ENCODE assay signal across 23 cellular contexts in the genomic region with DNA sequence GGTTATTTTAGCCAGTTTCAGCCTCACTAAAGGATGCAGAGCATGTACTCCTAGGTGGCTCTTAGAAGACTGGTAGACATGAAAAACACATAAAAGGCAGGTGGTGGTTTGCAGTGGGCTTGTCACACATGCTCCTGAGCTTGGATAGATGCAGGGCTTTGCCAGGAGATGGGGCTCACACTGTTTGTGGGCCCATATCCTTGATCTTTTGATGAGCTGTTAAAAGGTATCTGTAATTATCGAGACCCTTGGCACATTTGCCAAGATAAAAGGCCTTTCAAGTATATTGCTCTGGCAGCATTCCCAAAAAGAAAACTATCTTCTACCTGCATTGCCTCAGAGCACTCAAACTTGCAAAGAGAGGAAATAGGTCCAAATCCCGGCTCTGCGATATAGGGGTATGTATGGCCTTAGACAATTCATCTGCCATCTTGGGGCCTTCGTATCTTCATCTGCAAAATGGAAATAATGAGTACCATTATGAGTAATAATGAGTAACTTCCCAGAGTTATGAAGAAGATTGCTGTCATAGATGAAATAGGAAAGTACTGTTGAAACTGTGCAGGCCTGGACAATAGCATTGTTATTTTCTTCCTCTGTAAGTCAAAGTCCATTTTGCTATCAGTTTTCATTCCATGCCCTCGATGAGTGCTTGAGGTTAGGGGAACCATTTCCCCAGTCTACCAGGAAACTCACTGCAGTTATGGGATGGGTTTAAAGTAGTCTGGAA.
DNase-seq lines count a peak whose midpoint lies in the region; ATAC-seq and TF ChIP-seq lines count a peak whose summit lies in the region.
"Had no signal": no experiment of that assay in that cellular context is flagged by ENCODE, and none has a peak within 500 bp of the region (broad histone marks: within the 10 kb centered on the region; RNA-seq: fewer than 3 reads in every experiment).

No MANE protein-coding gene starts in this region.

- no peak overlapping the region for H3K27ac Mint-ChIP-seq in WTC11
- no peak overlapping the region for H3K27ac Mint-ChIP-seq in mesothelial cell of epicardium
- H3K27ac Mint-ChIP-seq: activated naive CD4-positive, alpha-beta T cell treated with anti-CD3 and anti-CD28 coated beads for 36 hours; progenitor cell of endocrine pancreas; stimulated activated effector memory CD8-positive, alpha-beta T cell treated with anti-CD3 and anti-CD28 coated beads, Interleukin-12 subunit alpha, Interleukin-12 subunit beta, amount 100 ng/mL, for 72 hours had no signal

- peaks cover 20% of the 10 kb centered on the region for H3K4me1 Mint-ChIP-seq in WTC11
- H3K4me1 Mint-ChIP-seq in mesothelial cell of epicardium: peaks cover 4% of the 10 kb centered on the region
- H3K4me1 Mint-ChIP-seq: stimulated activated effector memory CD8-positive, alpha-beta T cell treated with anti-CD3 and anti-CD28 coated beads, Interleukin-12 subunit alpha, Interleukin-12 subunit beta, amount 100 ng/mL, for 72 hours had no signal

- no peak for TF ChIP-seq CTCF in WTC11 (IDR thresholded peaks at IDR 0.05)
- TF ChIP-seq CTCF in mesothelial cell of epicardium (IDR thresholded peaks at IDR 0.05; ENCODE audit: unreplicated experiment): no peak

- H3K4me3 Mint-ChIP-seq in WTC11 (no peak overlapping the region), mesothelial cell of epicardium (no peak overlapping the region)
- H3K4me3 Mint-ChIP-seq: activated naive CD4-positive, alpha-beta T cell treated with anti-CD3 and anti-CD28 coated beads for 36 hours; activated T-cell treated with anti-CD3 and anti-CD28 coated beads, Interleukin-2, amount 50 U/mL, for 4 hours; stimulated activated effector memory CD8-positive, alpha-beta T cell treated with anti-CD3 and anti-CD28 coated beads, Interleukin-12 subunit alpha, Interleukin-12 subunit beta, amount 100 ng/mL, for 72 hours had no signal

- no peak overlapping the region for H3K27ac ChIP-seq in caudate nucleus (ENCODE audit: low read depth, low read length)
- H3K27ac ChIP-seq: BLaER1 treated with 17β-estradiol and CSF1 and Interleukin-3, amounts not matched to agents 10 nM and 100 nM; KMS-11; testis; vagina had no signal

- intact Hi-C loops in left colon (cut with DNase I, micrococcal nuclease): no loop called here

- CTCF ChIA-PET in WTC11 (lab: Charles Lee): interaction anchor here (0.7 to 2.0 kb wide), 6 partner anchors 21 to 368 kb away, joined by 3 to 8 read pairs (median 5); partner anchors contain the start of gene C3orf49

- H3K9me3 Mint-ChIP-seq in WTC11 (0 out of 2 replicates have a peak, but pooled peaks cover 2% of the 10 kb centered on the region), mesothelial cell of epicardium (no peaks in the 10 kb centered on the region)
- H3K9me3 Mint-ChIP-seq: activated naive CD4-positive, alpha-beta T cell treated with anti-CD3 and anti-CD28 coated beads for 36 hours; activated T-cell treated with anti-CD3 and anti-CD28 coated beads, Interleukin-2, amount 50 U/mL, for 4 hours had no signal

- ATAC-seq in WTC11 (peak; percentile 63), left colon (peak; percentile 93)
- ATAC-seq: activated T-cell treated with anti-CD3 and anti-CD28 coated beads, Interleukin-2, amount 50 U/mL, for 4 hours; HCT116; stimulated activated effector memory CD8-positive, alpha-beta T cell treated with anti-CD3 and anti-CD28 coated beads, Interleukin-12 subunit alpha, Interleukin-12 subunit beta, amount 100 ng/mL, for 72 hours had no signal

- DNase-seq in GM03348 (ENCODE audit: low spot score) (peak; percentile 7), NCI-H1105 treated with DMSO at 0.1 percent for 48 hours (lab: John Stamatoyannopoulos, UW) (peak; percentile 78), WTC11 (ENCODE audit: low spot score) (peak; percentile 13), left colon (peak in 1 of 2 donors; percentile 40), mesothelial cell of epicardium (ENCODE audit: low spot score in 2 of 2, unreplicated experiment in 2 of 2) (no peak), DMS53 (lab: John Stamatoyannopoulos, UW) (no peak), caudate nucleus (lab: John Stamatoyannopoulos, UW) (no peak)
- DNase-seq in activated CD8-positive, alpha-beta memory T cell treated with anti-CD3 and anti-CD28 coated beads, Interleukin-2, amount 50 U/mL, for 4 hours: no peak
- DNase-seq: activated CD4-positive, alpha-beta T cell treated with anti-CD3 and anti-CD28 coated beads for 1 hour; activated naive CD4-positive, alpha-beta T cell treated with anti-CD3 and anti-CD28 coated beads for 36 hours; activated T-cell treated with anti-CD3 and anti-CD28 coated beads, Interleukin-2, amount 50 U/mL, for 4 hours; anterior cingulate cortex; NCI-H1048; NCI-H1930; NCI-H446 treated with DMSO at 0.1 percent for 48 hours; stimulated activated CD4-positive, alpha-beta T cell treated with anti-CD3 and anti-CD28 coated beads, Interleukin-2, amount 100 ng/mL, for 24 hours; testis had no signal

- H3K36me3 Mint-ChIP-seq in WTC11 (no peaks in the 10 kb centered on the region; the same call in 1 of the 2 replicates), mesothelial cell of epicardium (no peaks in the 10 kb centered on the region)
- H3K36me3 Mint-ChIP-seq: stimulated activated effector memory CD8-positive, alpha-beta T cell treated with anti-CD3 and anti-CD28 coated beads, Interleukin-12 subunit alpha, Interleukin-12 subunit beta, amount 100 ng/mL, for 72 hours had no signal

- no peaks in the 10 kb centered on the region for H3K27me3 Mint-ChIP-seq in WTC11 (ENCODE audit: low read depth)
- peaks cover 47% of the 10 kb centered on the region for H3K27me3 Mint-ChIP-seq in mesothelial cell of epicardium (ENCODE audit: low read depth)
- H3K27me3 Mint-ChIP-seq: progenitor cell of endocrine pancreas had no signal

- POLR2A ChIA-PET in WTC11 (lab: Charles Lee): no interaction called here

TF ChIP-seq in WTC11, 78 proteins besides CTCF, POLR2A, EP300 and RAD21 (continues in another document):
- TF ChIP-seq, protein P1, sequence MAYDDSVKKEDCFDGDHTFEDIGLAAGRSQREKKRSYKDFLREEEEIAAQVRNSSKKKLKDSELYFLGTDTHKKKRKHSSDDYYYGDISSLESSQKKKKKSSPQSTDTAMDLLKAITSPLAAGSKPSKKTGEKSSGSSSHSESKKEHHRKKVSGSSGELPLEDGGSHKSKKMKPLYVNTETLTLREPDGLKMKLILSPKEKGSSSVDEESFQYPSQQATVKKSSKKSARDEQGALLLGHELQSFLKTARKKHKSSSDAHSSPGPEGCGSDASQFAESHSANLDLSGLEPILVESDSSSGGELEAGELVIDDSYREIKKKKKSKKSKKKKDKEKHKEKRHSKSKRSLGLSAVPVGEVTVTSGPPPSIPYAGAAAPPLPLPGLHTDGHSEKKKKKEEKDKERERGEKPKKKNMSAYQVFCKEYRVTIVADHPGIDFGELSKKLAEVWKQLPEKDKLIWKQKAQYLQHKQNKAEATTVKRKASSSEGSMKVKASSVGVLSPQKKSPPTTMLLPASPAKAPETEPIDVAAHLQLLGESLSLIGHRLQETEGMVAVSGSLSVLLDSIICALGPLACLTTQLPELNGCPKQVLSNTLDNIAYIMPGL (CRISPR knock-in tag; IDR thresholded peaks at IDR 0.05): no peak
- TF ChIP-seq JAZF1 (CRISPR knock-in tag; IDR thresholded peaks at IDR 0.05) (no peak), ZNF138 (CRISPR knock-in tag; conservative IDR thresholded peaks at IDR 0.05) (no peak), HMGA2 (CRISPR knock-in tag; IDR thresholded peaks at IDR 0.05) (no peak), ETV6 (CRISPR knock-in tag; IDR thresholded peaks at IDR 0.05) (no peak)
- TF ChIP-seq, protein P2, sequence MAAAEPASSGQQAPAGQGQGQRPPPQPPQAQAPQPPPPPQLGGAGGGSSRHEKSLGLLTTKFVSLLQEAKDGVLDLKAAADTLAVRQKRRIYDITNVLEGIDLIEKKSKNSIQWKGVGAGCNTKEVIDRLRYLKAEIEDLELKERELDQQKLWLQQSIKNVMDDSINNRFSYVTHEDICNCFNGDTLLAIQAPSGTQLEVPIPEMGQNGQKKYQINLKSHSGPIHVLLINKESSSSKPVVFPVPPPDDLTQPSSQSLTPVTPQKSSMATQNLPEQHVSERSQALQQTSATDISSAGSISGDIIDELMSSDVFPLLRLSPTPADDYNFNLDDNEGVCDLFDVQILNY (CRISPR knock-in tag; IDR thresholded peaks at IDR 0.05): no peak
- TF ChIP-seq, protein P3, sequence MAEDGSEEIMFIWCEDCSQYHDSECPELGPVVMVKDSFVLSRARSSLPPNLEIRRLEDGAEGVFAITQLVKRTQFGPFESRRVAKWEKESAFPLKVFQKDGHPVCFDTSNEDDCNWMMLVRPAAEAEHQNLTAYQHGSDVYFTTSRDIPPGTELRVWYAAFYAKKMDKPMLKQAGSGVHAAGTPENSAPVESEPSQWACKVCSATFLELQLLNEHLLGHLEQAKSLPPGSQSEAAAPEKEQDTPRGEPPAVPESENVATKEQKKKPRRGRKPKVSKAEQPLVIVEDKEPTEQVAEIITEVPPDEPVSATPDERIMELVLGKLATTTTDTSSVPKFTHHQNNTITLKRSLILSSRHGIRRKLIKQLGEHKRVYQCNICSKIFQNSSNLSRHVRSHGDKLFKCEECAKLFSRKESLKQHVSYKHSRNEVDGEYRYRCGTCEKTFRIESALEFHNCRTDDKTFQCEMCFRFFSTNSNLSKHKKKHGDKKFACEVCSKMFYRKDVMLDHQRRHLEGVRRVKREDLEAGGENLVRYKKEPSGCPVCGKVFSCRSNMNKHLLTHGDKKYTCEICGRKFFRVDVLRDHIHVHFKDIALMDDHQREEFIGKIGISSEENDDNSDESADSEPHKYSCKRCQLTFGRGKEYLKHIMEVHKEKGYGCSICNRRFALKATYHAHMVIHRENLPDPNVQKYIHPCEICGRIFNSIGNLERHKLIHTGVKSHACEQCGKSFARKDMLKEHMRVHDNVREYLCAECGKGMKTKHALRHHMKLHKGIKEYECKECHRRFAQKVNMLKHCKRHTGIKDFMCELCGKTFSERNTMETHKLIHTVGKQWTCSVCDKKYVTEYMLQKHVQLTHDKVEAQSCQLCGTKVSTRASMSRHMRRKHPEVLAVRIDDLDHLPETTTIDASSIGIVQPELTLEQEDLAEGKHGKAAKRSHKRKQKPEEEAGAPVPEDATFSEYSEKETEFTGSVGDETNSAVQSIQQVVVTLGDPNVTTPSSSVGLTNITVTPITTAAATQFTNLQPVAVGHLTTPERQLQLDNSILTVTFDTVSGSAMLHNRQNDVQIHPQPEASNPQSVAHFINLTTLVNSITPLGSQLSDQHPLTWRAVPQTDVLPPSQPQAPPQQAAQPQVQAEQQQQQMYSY (CRISPR knock-in tag; IDR thresholded peaks at IDR 0.05): no peak
- TF ChIP-seq, protein P4, sequence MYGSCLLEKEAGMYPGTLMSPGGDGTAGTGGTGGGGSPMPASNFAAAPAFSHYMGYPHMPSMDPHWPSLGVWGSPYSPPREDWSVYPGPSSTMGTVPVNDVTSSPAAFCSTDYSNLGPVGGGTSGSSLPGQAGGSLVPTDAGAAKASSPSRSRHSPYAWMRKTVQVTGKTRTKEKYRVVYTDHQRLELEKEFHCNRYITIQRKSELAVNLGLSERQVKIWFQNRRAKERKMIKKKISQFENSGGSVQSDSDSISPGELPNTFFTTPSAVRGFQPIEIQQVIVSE (CRISPR knock-in tag; IDR thresholded peaks at IDR 0.05; ENCODE audit: borderline replicate concordance): no peak

Comparison
In these comparisons a context has a peak if more than half of its experiments do, and no peak if none do; other contexts are left out.
1. DNase-seq: peak in GM03348 (single experiment), NCI-H1105 treated with DMSO at 0.1 percent for 48 hours (single experiment) and WTC11 (single experiment); none in mesothelial cell of epicardium (0 of 2), DMS53 (single experiment), caudate nucleus (0 of 61) and activated CD8-positive, alpha-beta memory T cell treated with anti-CD3 and anti-CD28 coated beads, Interleukin-2, amount 50 U/mL, for 4 hours (single experiment).